In the genomic region with DNA sequence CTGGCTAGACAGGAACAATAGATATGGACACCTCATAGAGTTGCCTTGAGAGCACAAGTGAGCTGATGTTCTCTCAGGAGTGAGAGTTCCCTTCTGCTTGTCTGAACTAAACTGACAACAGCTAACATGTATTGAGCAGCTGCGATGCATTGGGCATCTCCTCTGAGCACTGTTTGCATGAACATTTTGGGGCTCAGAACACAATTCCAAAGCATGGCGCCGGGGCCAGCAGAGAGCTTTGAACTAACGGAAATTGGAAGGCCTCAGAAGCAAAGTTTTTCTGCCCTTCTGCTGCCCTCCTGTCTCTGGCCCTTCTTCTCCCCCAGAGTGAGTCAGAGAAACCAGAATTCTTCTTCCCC, we compare ENCODE assay signal across 12 cellular contexts. TPM values are rescaled to one million over a fixed set of nuclear protein-coding genes. Genes with fewer than 3 reads are reported as not detected.
DNase-seq lines count a peak whose midpoint lies in the region; TF ChIP-seq lines count a peak whose summit lies in the region.
"Had no signal": no experiment of that assay in that cellular context is flagged by ENCODE, and none has a peak within 500 bp of the region (broad histone marks: within the 10 kb centered on the region; RNA-seq: fewer than 3 reads in every experiment).

No MANE protein-coding gene starts in this region.

- H3K4me3 Mint-ChIP-seq in activated CD4-positive, alpha-beta memory T cell treated with anti-CD3 and anti-CD28 coated beads for 36 hours, result no peak overlapping the region
- no peak overlapping the region for H3K4me3 Mint-ChIP-seq in activated CD4-positive, alpha-beta memory T cell treated with anti-CD3 and anti-CD28 coated beads, Interleukin-2, amount 10 ng/mL, durations not matched to agents 7 days and 5 days
- no peak overlapping the region for H3K4me3 Mint-ChIP-seq in chondrocyte (ENCODE audit: unreplicated experiment)
- H3K4me3 Mint-ChIP-seq: activated B cell treated with CpG ODN at 0.5 μM for 24 hours; activated T-cell treated with anti-CD3 and anti-CD28 coated beads, Interleukin-2, amount 50 U/mL, for 4 hours had no signal

- no peak overlapping the region for H2AFZ ChIP-seq in osteoblast (ENCODE audit: low read length)

- peaks cover 13% of the 10 kb centered on the region for H3K36me3 ChIP-seq in osteoblast (ENCODE audit: insufficient read depth, low read length)
- H3K36me3 ChIP-seq: ovary had no signal

- intact Hi-C loops in activated CD4-positive, alpha-beta memory T cell treated with anti-CD3 and anti-CD28 coated beads for 36 hours (cut with micrococcal nuclease), result loop anchor here (1.0 kb wide), 1 partner anchor 68 kb away; no protein-coding TSS in a partner anchor

- TF ChIP-seq CTCF in chondrocyte (IDR thresholded peaks at IDR 0.05), result peak; percentile 7
- no peak for TF ChIP-seq CTCF in osteoblast (IDR thresholded peaks at IDR 0.05; ENCODE audit: extremely low read depth, low read depth, low read length)

- H3K27me3 ChIP-seq in osteoblast (ENCODE audit: insufficient read depth, low read length), result no peaks in the 10 kb centered on the region
- H3K27me3 ChIP-seq: ovary had no signal

- H4K20me1 ChIP-seq in osteoblast (ENCODE audit: insufficient read depth, low read length), result peaks cover 21% of the 10 kb centered on the region

- H3K36me3 Mint-ChIP-seq in activated CD4-positive, alpha-beta memory T cell treated with anti-CD3 and anti-CD28 coated beads for 36 hours, result peaks cover 25% of the 10 kb centered on the region
- H3K36me3 Mint-ChIP-seq in activated CD4-positive, alpha-beta memory T cell treated with anti-CD3 and anti-CD28 coated beads, Interleukin-2, amount 10 ng/mL, durations not matched to agents 7 days and 5 days (ENCODE audit: low read depth), result peaks cover 24% of the 10 kb centered on the region
- H3K36me3 Mint-ChIP-seq in chondrocyte (ENCODE audit: low read depth), result no peaks in the 10 kb centered on the region

- H3K4me1 Mint-ChIP-seq in activated CD4-positive, alpha-beta memory T cell treated with anti-CD3 and anti-CD28 coated beads for 36 hours (ENCODE audit: low read depth), result peaks cover 16% of the 10 kb centered on the region
- peaks cover 5% of the 10 kb centered on the region for H3K4me1 Mint-ChIP-seq in activated CD4-positive, alpha-beta memory T cell treated with anti-CD3 and anti-CD28 coated beads, Interleukin-2, amount 10 ng/mL, durations not matched to agents 7 days and 5 days
- H3K4me1 Mint-ChIP-seq in chondrocyte (ENCODE audit: low read depth), result peaks cover 6% of the 10 kb centered on the region
- H3K4me1 Mint-ChIP-seq: activated B cell treated with CpG ODN at 0.5 μM for 24 hours had no signal

- H3K4me2 ChIP-seq in osteoblast (ENCODE audit: insufficient read depth, low read length), result no peak overlapping the region

- no peaks in the 10 kb centered on the region for H3K9me3 Mint-ChIP-seq in activated CD4-positive, alpha-beta memory T cell treated with anti-CD3 and anti-CD28 coated beads for 36 hours
- no peaks in the 10 kb centered on the region for H3K9me3 Mint-ChIP-seq in activated CD4-positive, alpha-beta memory T cell treated with anti-CD3 and anti-CD28 coated beads, Interleukin-2, amount 10 ng/mL, durations not matched to agents 7 days and 5 days
- no peaks in the 10 kb centered on the region for H3K9me3 Mint-ChIP-seq in chondrocyte (ENCODE audit: low read depth)
- H3K9me3 Mint-ChIP-seq: activated B cell treated with CpG ODN at 0.5 μM for 24 hours; activated T-cell treated with anti-CD3 and anti-CD28 coated beads, Interleukin-2, amount 50 U/mL, for 4 hours had no signal

- H3K4me3 ChIP-seq in osteoblast (ENCODE audit: insufficient read depth, low read length), result no peak overlapping the region
- H3K4me3 ChIP-seq: ovary had no signal

- no peak for DNase-seq in activated CD4-positive, alpha-beta memory T cell treated with anti-CD3 and anti-CD28 coated beads for 36 hours
- no peak for DNase-seq in activated CD4-positive, alpha-beta memory T cell treated with anti-CD3 and anti-CD28 coated beads, Interleukin-2, amount 10 ng/mL, durations not matched to agents 7 days and 5 days
- DNase-seq in chondrocyte (ENCODE audit: low spot score) (no peak), osteoblast (ENCODE audit: insufficient read length, low spot score, missing footprints) (peak; percentile 41), germinal center (ENCODE audit: low spot score) (no peak), MV-4-11 (lab: John Stamatoyannopoulos, UW) (no peak)
- DNase-seq in stimulated activated CD4-positive, alpha-beta T cell treated with anti-CD3 and anti-CD28 coated beads, Interleukin-2, amount 100 ng/mL, for 48 hours, result no peak

- no peak overlapping the region for H3K27ac ChIP-seq in osteoblast (ENCODE audit: low read depth, low read length)
- H3K27ac ChIP-seq: epithelial cell of prostate, ovary had no signal

- CTCF ChIA-PET in activated CD4-positive, alpha-beta memory T cell treated with anti-CD3 and anti-CD28 coated beads for 36 hours (lab: Charles Lee), result interaction anchor here (0.5 to 9.5 kb wide), 21 partner anchors 10 to 297 kb away, joined by 3 to 113 read pairs (median 4); partner anchors contain the start of gene TRPV2
- CTCF ChIA-PET in activated CD4-positive, alpha-beta memory T cell treated with anti-CD3 and anti-CD28 coated beads, Interleukin-2, amount 10 ng/mL, durations not matched to agents 7 days and 5 days (lab: Charles Lee), result interaction anchor here (0.7 to 6.0 kb wide), 11 partner anchors 9 to 136 kb away, joined by 3 to 54 read pairs (median 5); no protein-coding TSS in a partner anchor

- H3K9me3 ChIP-seq in osteoblast (ENCODE audit: low read depth, low read length), result no peaks in the 10 kb centered on the region
- H3K9me3 ChIP-seq: ovary had no signal

- no peaks in the 10 kb centered on the region for H3K27me3 Mint-ChIP-seq in activated CD4-positive, alpha-beta memory T cell treated with anti-CD3 and anti-CD28 coated beads for 36 hours
- H3K27me3 Mint-ChIP-seq in activated CD4-positive, alpha-beta memory T cell treated with anti-CD3 and anti-CD28 coated beads, Interleukin-2, amount 10 ng/mL, durations not matched to agents 7 days and 5 days, result no peaks in the 10 kb centered on the region
- H3K27me3 Mint-ChIP-seq in chondrocyte (ENCODE audit: low read depth), result no peaks in the 10 kb centered on the region
- H3K27me3 Mint-ChIP-seq: activated B cell treated with CpG ODN at 0.5 μM for 24 hours had no signal

- peak overlapping the region; percentile 18 for H3K27ac Mint-ChIP-seq in activated CD4-positive, alpha-beta memory T cell treated with anti-CD3 and anti-CD28 coated beads for 36 hours
- no peak overlapping the region for H3K27ac Mint-ChIP-seq in activated CD4-positive, alpha-beta memory T cell treated with anti-CD3 and anti-CD28 coated beads, Interleukin-2, amount 10 ng/mL, durations not matched to agents 7 days and 5 days
- no peak overlapping the region for H3K27ac Mint-ChIP-seq in chondrocyte (ENCODE audit: unreplicated experiment)
- H3K27ac Mint-ChIP-seq: activated B cell treated with CpG ODN at 0.5 μM for 24 hours had no signal

- H3K79me2 ChIP-seq in osteoblast (ENCODE audit: insufficient read depth, low read length), result no peaks in the 10 kb centered on the region

- peaks cover 3% of the 10 kb centered on the region for H3K4me1 ChIP-seq in osteoblast (ENCODE audit: insufficient read depth, low read length)

- POLR2A ChIA-PET in activated CD4-positive, alpha-beta memory T cell treated with anti-CD3 and anti-CD28 coated beads for 36 hours (lab: Charles Lee), result no interaction called here
- POLR2A ChIA-PET in activated CD4-positive, alpha-beta memory T cell treated with anti-CD3 and anti-CD28 coated beads, Interleukin-2, amount 10 ng/mL, durations not matched to agents 7 days and 5 days (lab: Charles Lee), result interaction anchor here (7.6 kb wide), 1 partner anchor 13 kb away, joined by 52 read pairs; no protein-coding TSS in a partner anchor

TF ChIP-seq in PFSK-1, 5 proteins besides CTCF, POLR2A, EP300 and RAD21:
- TF ChIP-seq POLR2AphosphoS5 (IDR thresholded peaks at IDR 0.05; ENCODE audit: low read depth, low read length) (peak; percentile 10; the same call in 1 of the 2 replicates), REST (IDR thresholded peaks at IDR 0.05; ENCODE audit: insufficient read depth in 1 of 2, low read depth in 2 of 2, low read length in 2 of 2) (no peak)

RNA-seq across cellular contexts. Expression of gene TRPV2, which starts 38.1 kb away (rescaled TPM):
- total RNA-seq in activated CD4-positive, alpha-beta memory T cell treated with anti-CD3 and anti-CD28 coated beads for 36 hours, result 10 to 100 TPM; 46.0 to 50.6 TPM
- total RNA-seq in activated CD4-positive, alpha-beta memory T cell treated with anti-CD3 and anti-CD28 coated beads, Interleukin-2, amount 10 ng/mL, durations not matched to agents 7 days and 5 days, result 100 to 1,000 TPM; 131 to 142 TPM
- 166 TPM for polyA plus RNA-seq in PFSK-1 (2012; ENCODE audit: insufficient read length, low read depth)
- 1.6 to 47.6 TPM (median 43.5 TPM) in 3 replicates for total RNA-seq in chondrocyte
- 62.5 and 71.3 TPM in 2 replicates for total RNA-seq in osteoblast

RNA-seq across cellular contexts. Expression of gene LRRC75A, which starts 38.5 kb away (rescaled TPM):
- total RNA-seq in activated CD4-positive, alpha-beta memory T cell treated with anti-CD3 and anti-CD28 coated beads for 36 hours, result 1 to 10 TPM; 1.2 to 1.4 TPM
- total RNA-seq in activated CD4-positive, alpha-beta memory T cell treated with anti-CD3 and anti-CD28 coated beads, Interleukin-2, amount 10 ng/mL, durations not matched to agents 7 days and 5 days, result 1 to 10 TPM; 1.2 to 1.8 TPM
- 3.8 TPM for polyA plus RNA-seq in PFSK-1 (2012; ENCODE audit: insufficient read length, low read depth)
- total RNA-seq in chondrocyte (2.2 to 4.1 TPM (median 2.3 TPM) in 3 replicates), osteoblast (0.88 and 1.4 TPM in 2 replicates)
